In the genomic region with DNA sequence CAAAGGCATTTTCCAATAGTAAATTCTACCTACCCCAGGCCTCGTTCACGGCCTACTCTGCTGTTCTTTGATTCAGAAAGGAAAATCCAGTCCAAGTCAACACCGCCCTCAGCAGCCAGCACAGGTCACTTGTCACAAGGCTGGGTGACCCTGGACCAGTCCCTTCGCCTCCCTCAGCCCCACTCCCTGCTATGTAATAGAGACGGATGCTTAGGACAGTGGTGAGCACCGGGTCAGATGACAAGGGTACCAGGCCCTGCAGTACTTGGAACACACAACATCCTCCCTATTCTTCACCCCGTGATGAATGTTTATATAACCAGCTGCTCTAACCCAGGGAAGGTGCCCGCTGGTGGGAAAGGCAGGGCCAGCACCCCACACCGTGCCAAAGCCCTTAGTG, we compare ENCODE assay signal across 21 cellular contexts.
"Had no signal": no experiment of that assay in that cellular context is flagged by ENCODE, and none has a peak within 500 bp of the region (broad histone marks: within the 10 kb centered on the region; RNA-seq: fewer than 3 reads in every experiment).

No MANE protein-coding gene starts in this region.

- H3K27me3 ChIP-seq: suprapubic skin had no signal

- H3K9me3 ChIP-seq: lower lobe of right lung, suprapubic skin had no signal

- H3K9me3 Mint-ChIP-seq: activated T-helper 1 cell treated with anti-CD3 and anti-CD28 coated beads, Interleukin-12 subunit alpha, Interleukin-12 subunit beta, Interleukin-2, Interleukin-4 antibody, amounts not matched to agents 30 ng/mL and 10 ng/mL and 1 ng/mL, durations not matched to agents 14 hours and 24 hours and 36 hours; natural killer cell; stimulated activated naive CD8-positive, alpha-beta T cell treated with anti-CD3 and anti-CD28 coated beads, Interleukin-15, Interleukin-2, amounts not matched to agents 100 ng/mL and 50 ng/mL, for 24 hours; T-cell; type B pancreatic cell; WTC11 had no signal

- ATAC-seq: activated CD4-positive, alpha-beta T cell treated with anti-CD3 and anti-CD28 coated beads for 36 hours; lower lobe of right lung; natural killer cell; T-cell; WTC11 had no signal

- H3K27ac ChIP-seq: lower lobe of right lung, SK-N-MC, suprapubic skin had no signal

- H3K27me3 Mint-ChIP-seq: activated naive CD8-positive, alpha-beta T cell; brain; stimulated activated naive CD8-positive, alpha-beta T cell treated with anti-CD3 and anti-CD28 coated beads, Interleukin-15, Interleukin-2, amounts not matched to agents 100 ng/mL and 50 ng/mL, for 24 hours; type B pancreatic cell had no signal

- H3K36me3 Mint-ChIP-seq: activated naive CD8-positive, alpha-beta T cell; natural killer cell; T-cell had no signal

- H3K4me3 ChIP-seq: coronary artery, lower lobe of right lung, SK-N-MC, suprapubic skin had no signal

- FAIRE-seq: small intestine had no signal

- DNase-seq: activated CD4-positive, alpha-beta T cell treated with anti-CD3 and anti-CD28 coated beads for 36 hours; activated CD4-positive, alpha-beta T cell treated with anti-CD3 and anti-CD28 coated beads, Interleukin-2, amount 50 U/mL, for 48 hours; activated gamma-delta T cell treated with Interleukin-2 at 50 U/mL for 16 hours; activated T-cell treated with anti-CD3 and anti-CD28 coated beads for 4 hours; amniotic stem cell; central memory CD4-positive, alpha-beta T cell; lower lobe of right lung; natural killer cell; small intestine; stimulated activated CD4-positive, alpha-beta T cell treated with anti-CD3 and anti-CD28 coated beads, Interleukin-15, amount 100 ng/mL, for 24 hours; stimulated activated CD4-positive, alpha-beta T cell treated with anti-CD3 and anti-CD28 coated beads, Interleukin-2, amount 100 ng/mL, for 48 hours; T-cell had no signal

- H3K4me3 Mint-ChIP-seq: activated CD4-positive, alpha-beta T cell treated with anti-CD3 and anti-CD28 coated beads for 36 hours; activated naive CD8-positive, alpha-beta T cell; activated T-helper 1 cell treated with anti-CD3 and anti-CD28 coated beads, Interleukin-12 subunit alpha, Interleukin-12 subunit beta, Interleukin-2, Interleukin-4 antibody, amounts not matched to agents 30 ng/mL and 10 ng/mL and 1 ng/mL, durations not matched to agents 14 hours and 24 hours and 36 hours; brain; natural killer cell; stimulated activated naive CD8-positive, alpha-beta T cell treated with anti-CD3 and anti-CD28 coated beads, Interleukin-15, Interleukin-2, amounts not matched to agents 100 ng/mL and 50 ng/mL, for 24 hours; T-cell; type B pancreatic cell; WTC11 had no signal

- H3K27ac Mint-ChIP-seq: activated CD4-positive, alpha-beta T cell treated with anti-CD3 and anti-CD28 coated beads for 36 hours; activated naive CD8-positive, alpha-beta T cell; activated T-helper 1 cell treated with anti-CD3 and anti-CD28 coated beads, Interleukin-12 subunit alpha, Interleukin-12 subunit beta, Interleukin-2, Interleukin-4 antibody, amounts not matched to agents 30 ng/mL and 10 ng/mL and 1 ng/mL, durations not matched to agents 14 hours and 24 hours and 36 hours; natural killer cell; stimulated activated naive CD8-positive, alpha-beta T cell treated with anti-CD3 and anti-CD28 coated beads, Interleukin-15, Interleukin-2, amounts not matched to agents 100 ng/mL and 50 ng/mL, for 24 hours; T-cell; type B pancreatic cell had no signal
